11 cellular contexts compared by ENCODE assay signal in the genomic region with DNA sequence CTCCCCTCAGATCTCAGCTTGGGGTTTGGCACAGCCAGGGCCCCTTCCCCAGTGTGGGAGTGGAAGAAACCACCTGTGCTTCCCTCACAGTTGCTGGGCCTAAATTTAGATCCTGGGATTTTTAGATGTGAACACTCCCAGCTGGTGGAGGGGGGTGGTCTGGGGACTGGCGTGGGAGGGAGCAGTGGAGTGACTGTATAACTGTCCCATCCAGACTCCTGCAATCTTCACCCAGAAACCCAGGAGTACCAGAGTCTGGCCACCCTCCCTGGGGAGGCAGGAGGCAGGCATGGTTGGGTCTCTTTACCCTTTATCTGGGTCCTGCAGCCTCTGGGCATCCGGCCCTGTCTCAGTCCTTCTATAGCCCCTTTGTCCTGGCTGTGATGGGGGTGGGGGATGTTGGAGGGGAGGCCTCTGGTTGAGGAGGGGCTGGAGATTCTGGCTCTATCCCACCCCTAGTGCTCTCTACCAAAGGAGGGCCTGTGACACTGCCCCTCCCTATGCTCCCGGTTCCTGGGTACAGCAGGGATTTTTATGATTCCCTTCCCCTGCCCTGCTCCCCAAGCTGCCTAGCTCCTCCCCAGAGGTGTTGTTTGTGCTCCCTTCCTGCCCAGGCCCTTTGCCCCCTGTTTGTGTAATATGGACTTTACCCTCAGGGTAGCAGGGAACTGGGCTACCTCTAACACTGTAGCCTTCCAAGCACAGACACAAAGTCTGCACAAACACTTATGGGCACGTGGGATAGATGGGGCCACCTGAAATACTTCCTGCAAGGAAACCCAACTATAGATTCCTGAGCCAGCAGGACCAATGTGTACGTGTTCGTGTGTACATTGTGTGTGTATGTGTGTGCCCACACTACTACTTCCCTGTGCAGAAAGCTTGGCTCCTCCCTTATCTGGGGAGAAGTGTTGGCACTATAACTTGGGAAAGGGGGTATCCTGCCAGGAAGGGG. TPM values are rescaled to one million over a fixed set of nuclear protein-coding genes. Genes with fewer than 3 reads are reported as not detected.
A peak's percentile ranks its signal among the peaks of the same experiment; 100 is the strongest.
DNase-seq lines count a peak whose midpoint lies in the region; ATAC-seq and TF ChIP-seq lines count a peak whose summit lies in the region.
"Had no signal": no experiment of that assay in that cellular context is flagged by ENCODE, and none has a peak within 500 bp of the region (broad histone marks: within the 10 kb centered on the region; RNA-seq: fewer than 3 reads in every experiment).

No MANE protein-coding gene starts in this region.

- H3K4me3 ChIP-seq in BE2C (ENCODE audit: low read depth, low read length): no peak overlapping the region
- peak overlapping the region in 3 of 4 donors; percentile 46 to 94 (median 83) for H3K4me3 ChIP-seq in Peyer's patch
- H3K4me3 ChIP-seq in neural progenitor cell: no peak overlapping the region
- no peak overlapping the region for H3K4me3 ChIP-seq in WERI-Rb-1 (ENCODE audit: low read depth, low read length)
- H3K4me3 ChIP-seq: gastrocnemius medialis had no signal

- ATAC-seq in GM21723 (IDR thresholded peaks at IDR 0.05; ENCODE audit: unreplicated experiment): no peak
- ATAC-seq: gastrocnemius medialis had no signal

- H3K4me1 ChIP-seq in BE2C (no peaks in the 10 kb centered on the region), Peyer's patch (peaks cover 0 to 36% (median 3%) of the 10 kb centered on the region in 4 donors), neural progenitor cell (peaks cover 16% of the 10 kb centered on the region)

- H3K4me2 ChIP-seq in neural progenitor cell: peak overlapping the region; percentile 46
- H3K4me2 ChIP-seq: SK-N-SH had no signal

- no peaks in the 10 kb centered on the region for H3K79me2 ChIP-seq in neural progenitor cell (ENCODE audit: low read depth)

- H3K4me3 Mint-ChIP-seq in neural progenitor cell: peak overlapping the region; percentile 89

- H3K27me3 Mint-ChIP-seq in neural progenitor cell (ENCODE audit: insufficient read depth, low read depth): peaks cover 23% of the 10 kb centered on the region

- TF ChIP-seq CTCF in BE2C (IDR thresholded peaks at IDR 0.05; ENCODE audit: low read depth, low read length) (no peak), Peyer's patch (IDR thresholded peaks at IDR 0.05) (no peak), neural progenitor cell (IDR thresholded peaks at IDR 0.05) (no peak), WERI-Rb-1 (IDR thresholded peaks at IDR 0.05; ENCODE audit: low read depth, low read length) (no peak)

- H3F3A ChIP-seq in neural progenitor cell (ENCODE audit: low read depth): peaks cover 27% of the 10 kb centered on the region

- no peaks in the 10 kb centered on the region for H3K36me3 ChIP-seq in BE2C
- peaks cover 0 to 29% (median 0%) of the 10 kb centered on the region in 3 donors for H3K36me3 ChIP-seq in Peyer's patch
- no peaks in the 10 kb centered on the region for H3K36me3 ChIP-seq in neural progenitor cell
- no peaks in the 10 kb centered on the region for H3K36me3 ChIP-seq in WERI-Rb-1
- H3K36me3 ChIP-seq: gastrocnemius medialis had no signal

- H4K20me1 ChIP-seq in neural progenitor cell (ENCODE audit: low read depth): no peaks in the 10 kb centered on the region

- H3K9me3 ChIP-seq in BE2C (no peaks in the 10 kb centered on the region), Peyer's patch (no peaks in the 10 kb centered on the region), neural progenitor cell (ENCODE audit: low read depth) (no peaks in the 10 kb centered on the region), WERI-Rb-1 (ENCODE audit: severe bottlenecking) (no peaks in the 10 kb centered on the region)
- H3K9me3 ChIP-seq: gastrocnemius medialis, SK-N-SH had no signal

- peaks cover 5% of the 10 kb centered on the region; the same call in 1 of the 2 replicates for H3K27me3 ChIP-seq in BE2C
- H3K27me3 ChIP-seq in Peyer's patch: no peaks in the 10 kb centered on the region
- peaks cover 25% of the 10 kb centered on the region for H3K27me3 ChIP-seq in neural progenitor cell
- no peaks in the 10 kb centered on the region for H3K27me3 ChIP-seq in WERI-Rb-1 (ENCODE audit: insufficient read depth, low read depth, severe bottlenecking)

- no peaks in the 10 kb centered on the region for H3K36me3 Mint-ChIP-seq in neural progenitor cell

- H3K27ac Mint-ChIP-seq in neural progenitor cell: no peak overlapping the region

- DNase-seq in BE2C: peak; percentile 39
- peak in 2 of 3 donors; percentile 82 to 87 for DNase-seq in Peyer's patch
- DNase-seq in hepatic stellate cell (ENCODE audit: low spot score): peak; percentile 34
- DNase-seq in neural progenitor cell (ENCODE audit: low spot score): peak; percentile 18
- DNase-seq in WERI-Rb-1: no peak
- DNase-seq in AG08396 (ENCODE audit: low spot score): no peak
- DNase-seq in NCI-H510A treated with DMSO at 0.1 percent for 48 hours (lab: John Stamatoyannopoulos, UW): no peak
- DNase-seq: activated gamma-delta T cell, gastrocnemius medialis, SK-N-SH had no signal

- H3K9me3 Mint-ChIP-seq in neural progenitor cell: peaks cover 5% of the 10 kb centered on the region

- H3K9ac ChIP-seq in neural progenitor cell: no peak overlapping the region
- H3K9ac ChIP-seq: SK-N-SH had no signal

- no peak overlapping the region for H2AFZ ChIP-seq in neural progenitor cell (replicated peaks)

- peak; percentile 85 to 94 for TF ChIP-seq POLR2A in Peyer's patch (IDR thresholded peaks at IDR 0.05)

- H3K27ac ChIP-seq in Peyer's patch (peak overlapping the region in 3 of 4 donors; percentile 90 to 99 (median 97)), neural progenitor cell (no peak overlapping the region), WERI-Rb-1 (no peak overlapping the region)
- H3K27ac ChIP-seq: gastrocnemius medialis had no signal

- H3K4me1 Mint-ChIP-seq in neural progenitor cell: peaks cover 8% of the 10 kb centered on the region

RNA-seq across cellular contexts. Expression of gene ERBB3, which starts 1.7 kb away (rescaled TPM):
- polyA plus RNA-seq in BE2C (2012; ENCODE audit: insufficient read depth, insufficient read length, low read depth): 6.3 TPM
- total RNA-seq in Peyer's patch: 100 to 1,000 TPM in 3 of 4 donors, 10 to 100 TPM in 1; 61.9 to 532 (median 451) TPM
- total RNA-seq in neural progenitor cell (ENCODE audit: low replicate concordance): 6.3 and 8.8 TPM in 2 replicates

RNA-seq across cellular contexts. Expression of gene PA2G4, which starts 22.7 kb away (rescaled TPM):
- 273 TPM for polyA plus RNA-seq in BE2C (2012; ENCODE audit: insufficient read depth, insufficient read length, low read depth)
- total RNA-seq in Peyer's patch (100 to 1,000 TPM in 1 of 4 donors, 10 to 100 TPM in 3; 34.3 to 221 (median 48.7) TPM), neural progenitor cell (ENCODE audit: low replicate concordance) (168 and 242 TPM in 2 replicates)

RNA-seq across cellular contexts. Expression of gene RPL41, which starts 34.8 kb away (rescaled TPM):
- 16,588 TPM for polyA plus RNA-seq in BE2C (2012; ENCODE audit: insufficient read depth, insufficient read length, low read depth)
- 1,000 to 10,000 TPM; 1,852 to 2,996 (median 2,194) TPM for total RNA-seq in Peyer's patch
- 3,372 and 3,805 TPM in 2 replicates for total RNA-seq in neural progenitor cell (ENCODE audit: low replicate concordance)

RNA-seq across cellular contexts. Expression of gene ZC3H10, which starts 36.4 kb away (rescaled TPM):
- polyA plus RNA-seq in BE2C (2012; ENCODE audit: insufficient read depth, insufficient read length, low read depth): 18.3 TPM
- total RNA-seq in Peyer's patch: 1 to 10 TPM; 2.0 to 5.5 (median 3.8) TPM
- 10.3 and 10.8 TPM in 2 replicates for total RNA-seq in neural progenitor cell (ENCODE audit: low replicate concordance)

RNA-seq across cellular contexts. Expression of gene RPS26, which starts 40.0 kb away (rescaled TPM):
- 347 TPM for polyA plus RNA-seq in BE2C (2012; ENCODE audit: insufficient read depth, insufficient read length, low read depth)
- total RNA-seq in Peyer's patch: 1,000 to 10,000 TPM in 1 of 4 donors, 100 to 1,000 TPM in 3; 564 to 1,937 (median 779) TPM
- 721 and 819 TPM in 2 replicates for total RNA-seq in neural progenitor cell (ENCODE audit: low replicate concordance)

Comparison
In these comparisons a context has a peak if more than half of its experiments do, and no peak if none do; other contexts are left out.
1. DNase-seq: peak in BE2C (single experiment), Peyer's patch (2 of 3), hepatic stellate cell (single experiment) and neural progenitor cell (single experiment); none in WERI-Rb-1 (single experiment), AG08396 (single experiment) and NCI-H510A treated with DMSO at 0.1 percent for 48 hours (single experiment).
2. H3K4me3 ChIP-seq: peak in Peyer's patch (3 of 4); none in BE2C (single experiment), neural progenitor cell (single experiment) and WERI-Rb-1 (single experiment).
3. H3K27ac ChIP-seq: peak in Peyer's patch (3 of 4); none in neural progenitor cell (single experiment) and WERI-Rb-1 (single experiment).